In genomic region chr2:109527079-109527478, GRCh38 we compare ENCODE assay signal across 26 cellular contexts.
A peak's percentile ranks its signal among the peaks of the same experiment; 100 is the strongest.
DNase-seq lines count a peak whose midpoint lies in the region; ATAC-seq, FAIRE-seq and TF ChIP-seq lines count a peak whose summit lies in the region.
"Had no signal": no experiment of that assay in that cellular context is flagged by ENCODE, and none has a peak within 500 bp of the region (broad histone marks: within the 10 kb centered on the region; RNA-seq: fewer than 3 reads in every experiment).

No MANE protein-coding gene starts in this region.

- TF ChIP-seq CTCF in kidney (IDR thresholded peaks at IDR 0.05; ENCODE audit: borderline replicate concordance, extremely low read depth, insufficient read depth): no peak

- no peak for ATAC-seq in sciatic nerve

- H3K4me1 ChIP-seq in kidney (ENCODE audit: control insufficient read depth in 1 of 2, insufficient read depth in 1 of 2, low read depth in 1 of 2, low read length in 2 of 2): peaks cover 0 to 8% of the 10 kb centered on the region in 2 donors

- no peaks in the 10 kb centered on the region for H3K9me3 ChIP-seq in kidney (ENCODE audit: control insufficient read depth in 1 of 2, low read length in 2 of 2)
- H3K9me3 ChIP-seq: Caco-2 had no signal

- no peak for FAIRE-seq in kidney (lab: Jason Lieb, UNC)
- FAIRE-seq: GM12891 had no signal

- no peak overlapping the region for H3K4me3 ChIP-seq in kidney (ENCODE audit: low read length in 2 of 2)

- H3K9ac ChIP-seq in kidney (ENCODE audit: low read length in 2 of 2): no peak overlapping the region
- H3K9ac ChIP-seq: KMS-11 had no signal

- DNase-seq in activated CD8-positive, alpha-beta memory T cell treated with anti-CD3 and anti-CD28 coated beads, Interleukin-2, amount 50 U/mL, for 48 hours: peak; percentile 4
- no peak for DNase-seq in activated CD8-positive, alpha-beta memory T cell treated with anti-CD3 and anti-CD28 coated beads, Interleukin-2, amount 50 U/mL, for 4 hours
- DNase-seq in kidney (peak; percentile 14), sciatic nerve (ENCODE audit: low spot score) (peak; percentile 41), COR-L47 (lab: John Stamatoyannopoulos, UW) (no peak), occipital lobe (lab: John Stamatoyannopoulos, UW) (no peak)
- DNase-seq in activated T-cell treated with anti-CD3 and anti-CD28 coated beads, Interleukin-2, amount 50 U/mL, for 48 hours: no peak
- DNase-seq: 8988T; CD4-positive, alpha-beta memory T cell; DMS 273 treated with DMSO at 0.1 percent for 48 hours; DMS79 treated with DMSO at 0.1 percent for 48 hours; GF-D8; MM.1S; NCI-H1048; NCI-H1417; NCI-H1694 treated with DMSO at 0.1 percent for 48 hours; NCI-H2081; NCI-H2171; NCI-H226; NCI-H510A; NCI-H69; RPMI8226; SHP77 treated with DMSO at 0.1 percent for 48 hours had no signal

- H3K27ac ChIP-seq in kidney (ENCODE audit: low read depth in 2 of 2, low read length in 2 of 2): no peak overlapping the region
- H3K27ac ChIP-seq: KMS-11 had no signal

- H3K36me3 ChIP-seq in kidney (ENCODE audit: control insufficient read depth in 1 of 2, insufficient read depth in 2 of 2, low read length in 2 of 2): no peaks in the 10 kb centered on the region

- intact Hi-C loops in kidney (cut with DNase I) (no loop called here), sciatic nerve (cut with DNase I) (no loop called here)

Comparison
In these comparisons a context has a peak if more than half of its experiments do, and no peak if none do; other contexts are left out.
1. DNase-seq: peak in activated CD8-positive, alpha-beta memory T cell treated with anti-CD3 and anti-CD28 coated beads, Interleukin-2, amount 50 U/mL, for 48 hours (single experiment), kidney (single experiment) and sciatic nerve (single experiment); none in activated CD8-positive, alpha-beta memory T cell treated with anti-CD3 and anti-CD28 coated beads, Interleukin-2, amount 50 U/mL, for 4 hours (single experiment), activated T-cell treated with anti-CD3 and anti-CD28 coated beads, Interleukin-2, amount 50 U/mL, for 48 hours (0 of 2), COR-L47 (single experiment) and occipital lobe (single experiment).